ENCODE assay signal across 1 cellular context in the genomic region with DNA sequence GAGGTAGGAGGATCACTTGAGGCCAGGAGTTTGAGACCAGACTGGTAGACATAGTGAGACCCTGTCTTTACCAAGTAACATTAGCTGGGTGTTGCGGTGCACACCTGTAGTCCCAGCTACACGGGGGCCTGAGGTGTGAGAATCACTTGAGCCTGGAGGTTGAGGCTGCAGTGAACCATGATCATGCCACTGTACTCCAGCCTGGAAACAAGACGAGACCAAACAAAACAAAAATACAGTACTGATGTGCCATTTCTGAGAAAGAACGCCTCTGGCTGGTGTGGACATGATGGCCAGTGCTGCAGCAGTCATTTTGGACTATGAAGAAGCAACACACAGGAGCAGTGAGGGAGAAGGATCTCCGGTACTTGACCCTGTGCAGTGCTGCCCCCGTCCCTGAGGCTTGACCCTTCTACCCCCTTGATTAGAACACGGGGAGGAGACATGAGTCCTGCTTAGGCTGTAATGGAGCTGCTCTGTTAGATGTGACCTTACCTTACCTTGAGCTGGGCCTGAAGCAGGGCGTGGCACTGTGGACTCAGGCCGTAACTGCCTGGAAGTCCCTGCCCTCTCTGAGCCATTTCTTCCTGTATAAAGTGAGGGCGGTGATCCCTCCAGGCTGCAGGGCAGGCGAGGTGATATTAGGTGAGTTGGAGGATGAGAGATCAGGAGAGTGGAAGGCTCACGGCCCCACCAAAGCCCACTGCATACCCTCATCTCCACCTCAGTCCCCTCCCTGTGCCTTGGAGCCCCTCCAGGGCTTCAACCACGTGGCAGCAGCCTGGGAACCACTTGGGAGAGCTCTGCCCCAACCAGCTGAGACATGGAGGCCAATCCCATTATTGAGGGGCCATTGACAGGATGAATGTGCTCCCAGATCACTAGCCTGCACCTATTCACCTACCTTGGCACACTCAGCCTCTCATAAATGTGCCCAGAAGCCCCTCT.
TF ChIP-seq lines count a peak whose summit lies in the region.

No MANE protein-coding gene starts in this region.

TF ChIP-seq in K562, 482 proteins besides CTCF, POLR2A, EP300 and RAD21 (continued from another document and continues in another):
- TF ChIP-seq, protein P1, sequence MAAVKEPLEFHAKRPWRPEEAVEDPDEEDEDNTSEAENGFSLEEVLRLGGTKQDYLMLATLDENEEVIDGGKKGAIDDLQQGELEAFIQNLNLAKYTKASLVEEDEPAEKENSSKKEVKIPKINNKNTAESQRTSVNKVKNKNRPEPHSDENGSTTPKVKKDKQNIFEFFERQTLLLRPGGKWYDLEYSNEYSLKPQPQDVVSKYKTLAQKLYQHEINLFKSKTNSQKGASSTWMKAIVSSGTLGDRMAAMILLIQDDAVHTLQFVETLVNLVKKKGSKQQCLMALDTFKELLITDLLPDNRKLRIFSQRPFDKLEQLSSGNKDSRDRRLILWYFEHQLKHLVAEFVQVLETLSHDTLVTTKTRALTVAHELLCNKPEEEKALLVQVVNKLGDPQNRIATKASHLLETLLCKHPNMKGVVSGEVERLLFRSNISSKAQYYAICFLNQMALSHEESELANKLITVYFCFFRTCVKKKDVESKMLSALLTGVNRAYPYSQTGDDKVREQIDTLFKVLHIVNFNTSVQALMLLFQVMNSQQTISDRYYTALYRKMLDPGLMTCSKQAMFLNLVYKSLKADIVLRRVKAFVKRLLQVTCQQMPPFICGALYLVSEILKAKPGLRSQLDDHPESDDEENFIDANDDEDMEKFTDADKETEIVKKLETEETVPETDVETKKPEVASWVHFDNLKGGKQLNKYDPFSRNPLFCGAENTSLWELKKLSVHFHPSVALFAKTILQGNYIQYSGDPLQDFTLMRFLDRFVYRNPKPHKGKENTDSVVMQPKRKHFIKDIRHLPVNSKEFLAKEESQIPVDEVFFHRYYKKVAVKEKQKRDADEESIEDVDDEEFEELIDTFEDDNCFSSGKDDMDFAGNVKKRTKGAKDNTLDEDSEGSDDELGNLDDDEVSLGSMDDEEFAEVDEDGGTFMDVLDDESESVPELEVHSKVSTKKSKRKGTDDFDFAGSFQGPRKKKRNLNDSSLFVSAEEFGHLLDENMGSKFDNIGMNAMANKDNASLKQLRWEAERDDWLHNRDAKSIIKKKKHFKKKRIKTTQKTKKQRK (IDR thresholded peaks at IDR 0.05; ENCODE audit: borderline replicate concordance, low read depth, low read length) = no peak
- no peak for TF ChIP-seq HDAC3 (IDR thresholded peaks at IDR 0.05; ENCODE audit: borderline replicate concordance, partially characterized antibody)
- no peak for TF ChIP-seq ESRRB (CRISPR knock-in tag; IDR thresholded peaks at IDR 0.05; ENCODE audit: borderline replicate concordance)
- TF ChIP-seq HEY1 (CRISPR knock-in tag; IDR thresholded peaks at IDR 0.05; ENCODE audit: borderline replicate concordance) = no peak
- no peak for TF ChIP-seq MCM5 (IDR thresholded peaks at IDR 0.05; ENCODE audit: low read depth)
- no peak for TF ChIP-seq HMBOX1 (IDR thresholded peaks at IDR 0.05)
- TF ChIP-seq TEAD1 (CRISPR knock-in tag; IDR thresholded peaks at IDR 0.05) = no peak
- TF ChIP-seq ZNF318 (IDR thresholded peaks at IDR 0.05; ENCODE audit: borderline replicate concordance in 1 of 2, low read depth in 1 of 2) = no peak
- TF ChIP-seq STAT5A (IDR thresholded peaks at IDR 0.05; ENCODE audit: borderline replicate concordance, low read length) = no peak; the same call in 1 of the 2 replicates
- no peak for TF ChIP-seq PHTF2 (CRISPR knock-in tag; IDR thresholded peaks at IDR 0.05)
- TF ChIP-seq STAG1 (CRISPR knock-in tag; IDR thresholded peaks at IDR 0.05; ENCODE audit: borderline replicate concordance) = no peak
- no peak for TF ChIP-seq ZNF121 (CRISPR knock-in tag; conservative IDR thresholded peaks at IDR 0.05)
- TF ChIP-seq CBX1 (IDR thresholded peaks at IDR 0.05; ENCODE audit: low read depth) = no peak
- peak; percentile 71 for TF ChIP-seq POLR2G (IDR thresholded peaks at IDR 0.05; ENCODE audit: low read depth, low read length)
- TF ChIP-seq ZNF277 (CRISPR knock-in tag; IDR thresholded peaks at IDR 0.05; ENCODE audit: borderline replicate concordance) = no peak
- no peak for TF ChIP-seq ZNF764 (CRISPR knock-in tag; IDR thresholded peaks at IDR 0.05; ENCODE audit: low read depth)
- no peak for TF ChIP-seq KAT7 (CRISPR knock-in tag; IDR thresholded peaks at IDR 0.05; ENCODE audit: borderline replicate concordance)
- TF ChIP-seq TRIM28 (IDR thresholded peaks at IDR 0.05) = 0 out of 2 replicates have a peak, but pooled peaks have one; percentile 22
- no peak for TF ChIP-seq POLR3G (IDR thresholded peaks at IDR 0.05; ENCODE audit: extremely low read depth, insufficient read length, insufficient replicate concordance)
- TF ChIP-seq ZNF408 (CRISPR knock-in tag; IDR thresholded peaks at IDR 0.05; ENCODE audit: low read depth) = no peak
- TF ChIP-seq, protein P2, sequence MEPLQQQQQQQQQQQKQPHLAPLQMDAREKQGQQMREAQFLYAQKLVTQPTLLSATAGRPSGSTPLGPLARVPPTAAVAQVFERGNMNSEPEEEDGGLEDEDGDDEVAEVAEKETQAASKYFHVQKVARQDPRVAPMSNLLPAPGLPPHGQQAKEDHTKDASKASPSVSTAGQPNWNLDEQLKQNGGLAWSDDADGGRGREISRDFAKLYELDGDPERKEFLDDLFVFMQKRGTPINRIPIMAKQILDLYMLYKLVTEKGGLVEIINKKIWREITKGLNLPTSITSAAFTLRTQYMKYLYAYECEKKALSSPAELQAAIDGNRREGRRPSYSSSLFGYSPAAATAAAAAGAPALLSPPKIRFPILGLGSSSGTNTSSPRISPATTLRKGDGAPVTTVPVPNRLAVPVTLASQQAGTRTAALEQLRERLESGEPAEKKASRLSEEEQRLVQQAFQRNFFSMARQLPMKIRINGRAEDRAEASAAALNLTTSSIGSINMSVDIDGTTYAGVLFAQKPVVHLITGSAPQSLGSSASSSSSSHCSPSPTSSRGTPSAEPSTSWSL (CRISPR knock-in tag; IDR thresholded peaks at IDR 0.05; ENCODE audit: borderline replicate concordance) = no peak
- TF ChIP-seq HNRNPK (IDR thresholded peaks at IDR 0.05; ENCODE audit: low read depth, low read length, poor library complexity, severe bottlenecking) = no peak
- no peak for TF ChIP-seq HMG20B (CRISPR knock-in tag; IDR thresholded peaks at IDR 0.05)
- TF ChIP-seq POLR2AphosphoS5 (IDR thresholded peaks at IDR 0.05; ENCODE audit: control insufficient read depth, insufficient read depth, low read depth, low read length) = peak; percentile 79; the same call in 1 of the 2 replicates
- no peak for TF ChIP-seq KAT8 (IDR thresholded peaks at IDR 0.05; ENCODE audit: low read depth)
- TF ChIP-seq U2AF1 (optimal IDR thresholded peaks at IDR 0.05; ENCODE audit: low read depth, low read length) = no peak
- no peak for TF ChIP-seq RCOR1 (IDR thresholded peaks at IDR 0.05; ENCODE audit: borderline replicate concordance in 1 of 2, low read depth in 2 of 2, low read length in 2 of 2)
- no peak for TF ChIP-seq AFF4 (CRISPR knock-in tag; IDR thresholded peaks at IDR 0.05)
- TF ChIP-seq GTF2A2 (tag; IDR thresholded peaks at IDR 0.05) = no peak
- TF ChIP-seq LARP7 (IDR thresholded peaks at IDR 0.05) = no peak
- TF ChIP-seq CBX5 (IDR thresholded peaks at IDR 0.05; ENCODE audit: borderline replicate concordance, low read depth) = no peak
- TF ChIP-seq ZNF212 (CRISPR knock-in tag; IDR thresholded peaks at IDR 0.05) = no peak
